Comparison of ENCODE assay signal across 1 cellular context in the genomic region with DNA sequence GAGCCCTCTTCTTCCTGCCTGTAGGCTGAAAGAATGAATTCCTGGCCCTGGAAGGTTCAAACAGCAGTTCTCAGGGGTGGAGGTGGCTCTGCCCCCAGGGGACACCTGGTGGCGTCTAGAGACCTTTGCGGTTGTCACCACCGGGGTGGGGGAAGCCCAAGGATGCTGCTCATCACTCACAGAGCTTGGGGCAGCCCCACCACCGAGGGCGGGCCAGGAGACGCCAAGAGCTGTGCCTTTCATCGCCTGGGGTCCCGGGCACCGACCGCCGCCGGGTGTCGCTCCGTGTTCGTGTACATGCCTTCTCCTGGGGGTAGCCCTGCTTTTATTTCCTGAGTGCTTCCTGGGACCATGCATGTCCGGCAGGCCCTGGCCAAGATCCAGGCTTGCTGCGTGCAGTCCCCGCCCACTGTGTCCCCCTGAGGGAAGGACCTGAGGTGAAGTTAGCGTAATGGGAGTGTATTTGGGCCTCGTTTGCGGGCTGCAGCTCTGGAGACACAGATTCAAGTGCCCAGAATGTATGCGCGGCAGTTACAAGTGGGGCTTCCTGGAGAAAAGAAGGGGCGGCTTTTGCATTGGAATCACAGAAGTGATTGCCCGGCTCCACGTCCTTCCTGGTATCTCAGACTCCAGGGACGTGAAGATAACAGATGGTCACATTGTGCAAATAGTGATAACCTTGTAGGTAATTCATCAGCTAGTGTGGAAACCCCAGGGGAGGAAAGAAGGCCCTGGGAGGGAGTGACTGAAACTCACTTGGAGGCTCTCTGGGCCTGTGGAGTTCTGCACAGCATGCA.
TF ChIP-seq lines count a peak whose summit lies in the region.

No MANE protein-coding gene starts in this region.

TF ChIP-seq in HepG2, 621 proteins besides CTCF, POLR2A, EP300 and RAD21 (continued from another document and continues in another):
- TF ChIP-seq, protein P1, sequence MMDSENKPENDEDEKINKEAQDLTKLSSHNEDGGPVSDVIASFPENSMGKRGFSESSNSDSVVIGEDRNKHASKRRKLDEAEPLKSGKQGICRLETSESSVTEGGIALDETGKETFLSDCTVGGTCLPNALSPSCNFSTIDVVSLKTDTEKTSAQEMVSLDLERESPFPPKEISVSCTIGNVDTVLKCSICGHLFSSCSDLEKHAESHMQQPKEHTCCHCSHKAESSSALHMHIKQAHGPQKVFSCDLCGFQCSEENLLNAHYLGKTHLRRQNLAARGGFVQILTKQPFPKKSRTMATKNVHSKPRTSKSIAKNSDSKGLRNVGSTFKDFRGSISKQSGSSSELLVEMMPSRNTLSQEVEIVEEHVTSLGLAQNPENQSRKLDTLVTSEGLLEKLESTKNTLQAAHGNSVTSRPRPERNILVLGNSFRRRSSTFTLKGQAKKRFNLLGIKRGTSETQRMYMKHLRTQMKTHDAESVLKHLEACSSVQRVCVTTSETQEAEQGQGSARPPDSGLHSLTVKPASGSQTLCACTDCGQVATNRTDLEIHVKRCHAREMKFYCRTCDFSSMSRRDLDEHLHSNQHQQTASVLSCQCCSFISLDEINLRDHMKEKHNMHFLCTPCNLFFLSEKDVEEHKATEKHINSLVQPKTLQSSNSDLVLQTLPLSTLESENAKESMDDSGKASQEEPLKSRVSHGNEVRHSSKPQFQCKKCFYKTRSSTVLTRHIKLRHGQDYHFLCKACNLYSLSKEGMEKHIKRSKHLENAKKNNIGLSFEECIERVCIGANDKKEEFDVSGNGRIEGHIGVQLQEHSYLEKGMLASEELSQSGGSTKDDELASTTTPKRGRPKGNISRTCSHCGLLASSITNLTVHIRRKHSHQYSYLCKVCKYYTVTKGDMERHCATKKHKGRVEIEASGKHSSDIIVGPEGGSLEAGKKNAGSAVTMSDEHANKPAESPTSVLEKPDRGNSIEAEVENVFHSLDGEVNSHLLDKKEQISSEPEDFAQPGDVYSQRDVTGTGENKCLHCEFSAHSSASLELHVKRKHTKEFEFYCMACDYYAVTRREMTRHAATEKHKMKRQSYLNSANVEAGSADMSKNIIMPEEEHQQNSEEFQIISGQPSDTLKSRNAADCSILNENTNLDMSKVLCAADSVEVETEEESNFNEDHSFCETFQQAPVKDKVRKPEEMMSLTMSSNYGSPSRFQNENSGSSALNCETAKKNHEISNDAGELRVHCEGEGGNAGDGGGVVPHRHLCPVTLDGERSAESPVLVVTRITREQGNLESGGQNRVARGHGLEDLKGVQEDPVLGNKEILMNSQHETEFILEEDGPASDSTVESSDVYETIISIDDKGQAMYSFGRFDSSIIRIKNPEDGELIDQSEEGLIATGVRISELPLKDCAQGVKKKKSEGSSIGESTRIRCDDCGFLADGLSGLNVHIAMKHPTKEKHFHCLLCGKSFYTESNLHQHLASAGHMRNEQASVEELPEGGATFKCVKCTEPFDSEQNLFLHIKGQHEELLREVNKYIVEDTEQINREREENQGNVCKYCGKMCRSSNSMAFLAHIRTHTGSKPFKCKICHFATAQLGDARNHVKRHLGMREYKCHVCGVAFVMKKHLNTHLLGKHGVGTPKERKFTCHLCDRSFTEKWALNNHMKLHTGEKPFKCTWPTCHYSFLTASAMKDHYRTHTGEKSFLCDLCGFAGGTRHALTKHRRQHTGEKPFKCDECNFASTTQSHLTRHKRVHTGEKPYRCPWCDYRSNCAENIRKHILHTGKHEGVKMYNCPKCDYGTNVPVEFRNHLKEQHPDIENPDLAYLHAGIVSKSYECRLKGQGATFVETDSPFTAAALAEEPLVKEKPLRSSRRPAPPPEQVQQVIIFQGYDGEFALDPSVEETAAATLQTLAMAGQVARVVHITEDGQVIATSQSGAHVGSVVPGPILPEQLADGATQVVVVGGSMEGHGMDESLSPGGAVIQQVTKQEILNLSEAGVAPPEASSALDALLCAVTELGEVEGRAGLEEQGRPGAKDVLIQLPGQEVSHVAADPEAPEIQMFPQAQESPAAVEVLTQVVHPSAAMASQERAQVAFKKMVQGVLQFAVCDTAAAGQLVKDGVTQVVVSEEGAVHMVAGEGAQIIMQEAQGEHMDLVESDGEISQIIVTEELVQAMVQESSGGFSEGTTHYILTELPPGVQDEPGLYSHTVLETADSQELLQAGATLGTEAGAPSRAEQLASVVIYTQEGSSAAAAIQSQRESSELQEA (CRISPR knock-in tag; IDR thresholded peaks at IDR 0.05; ENCODE audit: not compliant biosample characterization), result no peak
- TF ChIP-seq ZNF441 (CRISPR knock-in tag; IDR thresholded peaks at IDR 0.05; ENCODE audit: borderline replicate concordance), result no peak
- TF ChIP-seq ZKSCAN5 (CRISPR knock-in tag; IDR thresholded peaks at IDR 0.05), result no peak
- no peak for TF ChIP-seq ZNF883 (CRISPR knock-in tag; IDR thresholded peaks at IDR 0.05; ENCODE audit: not compliant biosample characterization)
- no peak for TF ChIP-seq MAFK (conservative IDR thresholded peaks at IDR 0.05 in 1 of 2, IDR thresholded peaks at IDR 0.05 in 1 of 2; ENCODE audit: low read length in 2 of 2)
- TF ChIP-seq, protein P2, sequence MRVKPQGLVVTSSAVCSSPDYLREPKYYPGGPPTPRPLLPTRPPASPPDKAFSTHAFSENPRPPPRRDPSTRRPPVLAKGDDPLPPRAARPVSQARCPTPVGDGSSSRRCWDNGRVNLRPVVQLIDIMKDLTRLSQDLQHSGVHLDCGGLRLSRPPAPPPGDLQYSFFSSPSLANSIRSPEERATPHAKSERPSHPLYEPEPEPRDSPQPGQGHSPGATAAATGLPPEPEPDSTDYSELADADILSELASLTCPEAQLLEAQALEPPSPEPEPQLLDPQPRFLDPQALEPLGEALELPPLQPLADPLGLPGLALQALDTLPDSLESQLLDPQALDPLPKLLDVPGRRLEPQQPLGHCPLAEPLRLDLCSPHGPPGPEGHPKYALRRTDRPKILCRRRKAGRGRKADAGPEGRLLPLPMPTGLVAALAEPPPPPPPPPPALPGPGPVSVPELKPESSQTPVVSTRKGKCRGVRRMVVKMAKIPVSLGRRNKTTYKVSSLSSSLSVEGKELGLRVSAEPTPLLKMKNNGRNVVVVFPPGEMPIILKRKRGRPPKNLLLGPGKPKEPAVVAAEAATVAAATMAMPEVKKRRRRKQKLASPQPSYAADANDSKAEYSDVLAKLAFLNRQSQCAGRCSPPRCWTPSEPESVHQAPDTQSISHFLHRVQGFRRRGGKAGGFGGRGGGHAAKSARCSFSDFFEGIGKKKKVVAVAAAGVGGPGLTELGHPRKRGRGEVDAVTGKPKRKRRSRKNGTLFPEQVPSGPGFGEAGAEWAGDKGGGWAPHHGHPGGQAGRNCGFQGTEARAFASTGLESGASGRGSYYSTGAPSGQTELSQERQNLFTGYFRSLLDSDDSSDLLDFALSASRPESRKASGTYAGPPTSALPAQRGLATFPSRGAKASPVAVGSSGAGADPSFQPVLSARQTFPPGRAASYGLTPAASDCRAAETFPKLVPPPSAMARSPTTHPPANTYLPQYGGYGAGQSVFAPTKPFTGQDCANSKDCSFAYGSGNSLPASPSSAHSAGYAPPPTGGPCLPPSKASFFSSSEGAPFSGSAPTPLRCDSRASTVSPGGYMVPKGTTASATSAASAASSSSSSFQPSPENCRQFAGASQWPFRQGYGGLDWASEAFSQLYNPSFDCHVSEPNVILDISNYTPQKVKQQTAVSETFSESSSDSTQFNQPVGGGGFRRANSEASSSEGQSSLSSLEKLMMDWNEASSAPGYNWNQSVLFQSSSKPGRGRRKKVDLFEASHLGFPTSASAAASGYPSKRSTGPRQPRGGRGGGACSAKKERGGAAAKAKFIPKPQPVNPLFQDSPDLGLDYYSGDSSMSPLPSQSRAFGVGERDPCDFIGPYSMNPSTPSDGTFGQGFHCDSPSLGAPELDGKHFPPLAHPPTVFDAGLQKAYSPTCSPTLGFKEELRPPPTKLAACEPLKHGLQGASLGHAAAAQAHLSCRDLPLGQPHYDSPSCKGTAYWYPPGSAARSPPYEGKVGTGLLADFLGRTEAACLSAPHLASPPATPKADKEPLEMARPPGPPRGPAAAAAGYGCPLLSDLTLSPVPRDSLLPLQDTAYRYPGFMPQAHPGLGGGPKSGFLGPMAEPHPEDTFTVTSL (CRISPR knock-in tag; IDR thresholded peaks at IDR 0.05; ENCODE audit: borderline replicate concordance), result no peak
- peak; percentile 43; the same call in 1 of the 2 replicates for TF ChIP-seq NCOA2 (CRISPR knock-in tag; IDR thresholded peaks at IDR 0.05)
- TF ChIP-seq CREB1 (IDR thresholded peaks at IDR 0.05), result no peak
- peak; percentile 45; the same call in 1 of the 2 replicates for TF ChIP-seq CREB1 (CRISPR knock-in tag; IDR thresholded peaks at IDR 0.05)
- TF ChIP-seq, protein P3, sequence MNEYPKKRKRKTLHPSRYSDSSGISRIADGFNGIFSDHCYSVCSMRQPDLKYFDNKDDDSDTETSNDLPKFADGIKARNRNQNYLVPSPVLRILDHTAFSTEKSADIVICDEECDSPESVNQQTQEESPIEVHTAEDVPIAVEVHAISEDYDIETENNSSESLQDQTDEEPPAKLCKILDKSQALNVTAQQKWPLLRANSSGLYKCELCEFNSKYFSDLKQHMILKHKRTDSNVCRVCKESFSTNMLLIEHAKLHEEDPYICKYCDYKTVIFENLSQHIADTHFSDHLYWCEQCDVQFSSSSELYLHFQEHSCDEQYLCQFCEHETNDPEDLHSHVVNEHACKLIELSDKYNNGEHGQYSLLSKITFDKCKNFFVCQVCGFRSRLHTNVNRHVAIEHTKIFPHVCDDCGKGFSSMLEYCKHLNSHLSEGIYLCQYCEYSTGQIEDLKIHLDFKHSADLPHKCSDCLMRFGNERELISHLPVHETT (CRISPR knock-in tag; conservative IDR thresholded peaks at IDR 0.05), result no peak; the same call in 1 of the 2 replicates
- TF ChIP-seq XBP1 (CRISPR knock-in tag; IDR thresholded peaks at IDR 0.05), result no peak
- TF ChIP-seq KLF13 (CRISPR knock-in tag; IDR thresholded peaks at IDR 0.05), result no peak
- TF ChIP-seq, protein P4, sequence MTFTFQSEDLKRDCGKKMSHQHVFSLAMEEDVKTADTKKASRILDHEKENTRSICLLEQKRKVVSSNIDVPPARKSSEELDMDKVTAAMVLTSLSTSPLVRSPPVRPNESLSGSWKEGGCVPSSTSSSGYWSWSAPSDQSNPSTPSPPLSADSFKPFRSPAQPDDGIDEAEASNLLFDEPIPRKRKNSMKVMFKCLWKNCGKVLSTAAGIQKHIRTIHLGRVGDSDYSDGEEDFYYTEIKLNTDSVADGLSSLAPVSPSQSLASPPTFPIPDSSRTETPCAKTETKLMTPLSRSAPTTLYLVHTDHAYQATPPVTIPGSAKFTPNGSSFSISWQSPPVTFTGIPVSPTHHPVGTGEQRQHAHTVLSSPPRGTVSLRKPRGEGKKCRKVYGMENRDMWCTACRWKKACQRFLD (CRISPR knock-in tag; IDR thresholded peaks at IDR 0.05; ENCODE audit: borderline replicate concordance), result no peak
- peak; percentile 48; the same call in 1 of the 2 replicates for TF ChIP-seq ARNTL (CRISPR knock-in tag; IDR thresholded peaks at IDR 0.05)
- TF ChIP-seq, protein P5, sequence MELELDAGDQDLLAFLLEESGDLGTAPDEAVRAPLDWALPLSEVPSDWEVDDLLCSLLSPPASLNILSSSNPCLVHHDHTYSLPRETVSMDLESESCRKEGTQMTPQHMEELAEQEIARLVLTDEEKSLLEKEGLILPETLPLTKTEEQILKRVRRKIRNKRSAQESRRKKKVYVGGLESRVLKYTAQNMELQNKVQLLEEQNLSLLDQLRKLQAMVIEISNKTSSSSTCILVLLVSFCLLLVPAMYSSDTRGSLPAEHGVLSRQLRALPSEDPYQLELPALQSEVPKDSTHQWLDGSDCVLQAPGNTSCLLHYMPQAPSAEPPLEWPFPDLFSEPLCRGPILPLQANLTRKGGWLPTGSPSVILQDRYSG (CRISPR knock-in tag; IDR thresholded peaks at IDR 0.05), result no peak
- TF ChIP-seq MTA3 (CRISPR knock-in tag; IDR thresholded peaks at IDR 0.05), result no peak
- TF ChIP-seq, protein P6, sequence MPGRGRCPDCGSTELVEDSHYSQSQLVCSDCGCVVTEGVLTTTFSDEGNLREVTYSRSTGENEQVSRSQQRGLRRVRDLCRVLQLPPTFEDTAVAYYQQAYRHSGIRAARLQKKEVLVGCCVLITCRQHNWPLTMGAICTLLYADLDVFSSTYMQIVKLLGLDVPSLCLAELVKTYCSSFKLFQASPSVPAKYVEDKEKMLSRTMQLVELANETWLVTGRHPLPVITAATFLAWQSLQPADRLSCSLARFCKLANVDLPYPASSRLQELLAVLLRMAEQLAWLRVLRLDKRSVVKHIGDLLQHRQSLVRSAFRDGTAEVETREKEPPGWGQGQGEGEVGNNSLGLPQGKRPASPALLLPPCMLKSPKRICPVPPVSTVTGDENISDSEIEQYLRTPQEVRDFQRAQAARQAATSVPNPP (CRISPR knock-in tag; IDR thresholded peaks at IDR 0.05), result no peak
- TF ChIP-seq FOXJ3 (CRISPR knock-in tag; IDR thresholded peaks at IDR 0.05; ENCODE audit: borderline replicate concordance), result no peak
- TF ChIP-seq XRCC5 (optimal IDR thresholded peaks at IDR 0.05; ENCODE audit: low read length), result peak; percentile 63
- TF ChIP-seq MTF2 (CRISPR knock-in tag; IDR thresholded peaks at IDR 0.05; ENCODE audit: borderline replicate concordance), result no peak
- no peak for TF ChIP-seq ZNF674 (CRISPR knock-in tag; IDR thresholded peaks at IDR 0.05; ENCODE audit: low read depth)
- no peak for TF ChIP-seq RARG (CRISPR knock-in tag; IDR thresholded peaks at IDR 0.05; ENCODE audit: low read depth)
- TF ChIP-seq ZNF251 (CRISPR knock-in tag; IDR thresholded peaks at IDR 0.05), result no peak
- TF ChIP-seq ZNF230 (CRISPR knock-in tag; IDR thresholded peaks at IDR 0.05), result peak; percentile 24; the same call in 1 of the 2 replicates
- TF ChIP-seq HOXA5 (CRISPR knock-in tag; IDR thresholded peaks at IDR 0.05), result no peak
- TF ChIP-seq, protein P7, sequence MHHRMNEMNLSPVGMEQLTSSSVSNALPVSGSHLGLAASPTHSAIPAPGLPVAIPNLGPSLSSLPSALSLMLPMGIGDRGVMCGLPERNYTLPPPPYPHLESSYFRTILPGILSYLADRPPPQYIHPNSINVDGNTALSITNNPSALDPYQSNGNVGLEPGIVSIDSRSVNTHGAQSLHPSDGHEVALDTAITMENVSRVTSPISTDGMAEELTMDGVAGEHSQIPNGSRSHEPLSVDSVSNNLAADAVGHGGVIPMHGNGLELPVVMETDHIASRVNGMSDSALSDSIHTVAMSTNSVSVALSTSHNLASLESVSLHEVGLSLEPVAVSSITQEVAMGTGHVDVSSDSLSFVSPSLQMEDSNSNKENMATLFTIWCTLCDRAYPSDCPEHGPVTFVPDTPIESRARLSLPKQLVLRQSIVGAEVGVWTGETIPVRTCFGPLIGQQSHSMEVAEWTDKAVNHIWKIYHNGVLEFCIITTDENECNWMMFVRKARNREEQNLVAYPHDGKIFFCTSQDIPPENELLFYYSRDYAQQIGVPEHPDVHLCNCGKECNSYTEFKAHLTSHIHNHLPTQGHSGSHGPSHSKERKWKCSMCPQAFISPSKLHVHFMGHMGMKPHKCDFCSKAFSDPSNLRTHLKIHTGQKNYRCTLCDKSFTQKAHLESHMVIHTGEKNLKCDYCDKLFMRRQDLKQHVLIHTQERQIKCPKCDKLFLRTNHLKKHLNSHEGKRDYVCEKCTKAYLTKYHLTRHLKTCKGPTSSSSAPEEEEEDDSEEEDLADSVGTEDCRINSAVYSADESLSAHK (CRISPR knock-in tag; IDR thresholded peaks at IDR 0.05; ENCODE audit: borderline replicate concordance), result no peak
- no peak for TF ChIP-seq ZNF329 (CRISPR knock-in tag; IDR thresholded peaks at IDR 0.05; ENCODE audit: low read depth)
- TF ChIP-seq, protein P8, sequence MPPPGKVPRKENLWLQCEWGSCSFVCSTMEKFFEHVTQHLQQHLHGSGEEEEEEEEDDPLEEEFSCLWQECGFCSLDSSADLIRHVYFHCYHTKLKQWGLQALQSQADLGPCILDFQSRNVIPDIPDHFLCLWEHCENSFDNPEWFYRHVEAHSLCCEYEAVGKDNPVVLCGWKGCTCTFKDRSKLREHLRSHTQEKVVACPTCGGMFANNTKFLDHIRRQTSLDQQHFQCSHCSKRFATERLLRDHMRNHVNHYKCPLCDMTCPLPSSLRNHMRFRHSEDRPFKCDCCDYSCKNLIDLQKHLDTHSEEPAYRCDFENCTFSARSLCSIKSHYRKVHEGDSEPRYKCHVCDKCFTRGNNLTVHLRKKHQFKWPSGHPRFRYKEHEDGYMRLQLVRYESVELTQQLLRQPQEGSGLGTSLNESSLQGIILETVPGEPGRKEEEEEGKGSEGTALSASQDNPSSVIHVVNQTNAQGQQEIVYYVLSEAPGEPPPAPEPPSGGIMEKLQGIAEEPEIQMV (CRISPR knock-in tag; IDR thresholded peaks at IDR 0.05; ENCODE audit: low read depth), result 0 out of 2 replicates have a peak, but pooled peaks have one; percentile 35
- no peak for TF ChIP-seq ZNF670 (CRISPR knock-in tag; IDR thresholded peaks at IDR 0.05; ENCODE audit: borderline replicate concordance)
- no peak for TF ChIP-seq ZFP36L2 (CRISPR knock-in tag; IDR thresholded peaks at IDR 0.05)
